13 cellular contexts compared by ENCODE assay signal in the genomic region with DNA sequence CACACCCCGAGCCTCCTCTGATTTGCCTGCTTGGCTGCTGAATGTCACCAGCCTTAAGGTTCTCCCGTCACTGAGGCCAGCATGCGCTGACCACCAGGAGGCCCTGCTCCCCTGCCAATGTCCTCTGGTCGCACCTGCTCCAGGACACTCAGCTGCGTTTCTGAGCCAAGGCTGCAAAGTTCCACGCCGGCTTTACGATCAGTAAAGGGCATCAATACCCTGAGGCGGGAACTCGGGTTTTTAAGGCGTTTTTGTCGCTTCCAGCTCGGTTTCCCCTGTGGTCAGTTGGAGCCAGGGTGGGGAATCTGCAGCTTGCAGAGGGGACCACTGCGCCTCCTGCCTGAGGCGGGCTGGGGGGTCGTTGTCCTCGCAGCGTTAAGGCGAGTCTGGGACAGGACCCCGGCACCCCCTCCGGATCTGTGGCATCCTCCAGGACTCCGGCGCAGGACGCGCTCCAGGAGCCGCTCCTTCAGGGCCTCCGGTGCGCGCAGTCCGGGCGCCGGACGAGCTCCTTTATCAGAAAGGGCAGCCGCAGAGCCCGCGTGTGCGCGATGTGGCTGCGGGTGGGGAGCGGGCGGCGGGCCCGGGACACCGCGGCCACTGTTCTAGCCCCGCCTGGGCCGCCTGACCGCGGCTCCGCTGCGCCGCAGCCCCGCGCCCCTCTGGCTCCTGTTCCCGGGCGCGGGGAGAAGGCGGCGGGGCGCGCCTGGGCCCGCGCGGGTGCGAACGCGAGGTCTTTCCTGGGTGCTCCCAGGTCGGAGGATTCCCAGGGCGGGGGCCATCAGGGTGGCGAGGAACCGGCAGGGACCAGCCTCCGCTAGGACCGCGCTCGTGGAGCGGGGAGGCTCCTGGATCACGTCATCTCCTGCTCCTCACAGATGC. TPM values are rescaled to one million over a fixed set of nuclear protein-coding genes. Genes with fewer than 3 reads are reported as not detected.
A peak's percentile ranks its signal among the peaks of the same experiment; 100 is the strongest.
DNase-seq lines count a peak whose midpoint lies in the region; ATAC-seq and TF ChIP-seq lines count a peak whose summit lies in the region.
"Had no signal": no experiment of that assay in that cellular context is flagged by ENCODE, and none has a peak within 500 bp of the region (broad histone marks: within the 10 kb centered on the region; RNA-seq: fewer than 3 reads in every experiment).

No MANE protein-coding gene starts in this region.

- H3K36me3 Mint-ChIP-seq in endodermal cell (ENCODE audit: low read depth) (no peaks in the 10 kb centered on the region), nephron (ENCODE audit: low read depth) (no peaks in the 10 kb centered on the region)

- no peaks in the 10 kb centered on the region for H3K36me3 ChIP-seq in H7 (replicated peaks; ENCODE audit: control insufficient read depth, insufficient read depth, low read length)
- H3K36me3 ChIP-seq in endodermal cell (ENCODE audit: control insufficient read depth, insufficient read depth, low read length): no peaks in the 10 kb centered on the region
- H3K36me3 ChIP-seq: thoracic aorta had no signal

- H3K27me3 ChIP-seq in H7 (ENCODE audit: control insufficient read depth, insufficient read depth, low read length) (peaks cover 20% of the 10 kb centered on the region), endodermal cell (ENCODE audit: control insufficient read depth, insufficient read depth, low read length, poor library complexity, severe bottlenecking) (peaks cover 59% of the 10 kb centered on the region)

- H3K4me1 Mint-ChIP-seq in endodermal cell (no peaks in the 10 kb centered on the region), nephron (peaks cover 15% of the 10 kb centered on the region)

- 7 to 9% methylated on average over 40 to 77 of the region's 77 CpGs for WGBS in endodermal cell (ENCODE audit: insufficient coverage in 1 of 2, insufficient read length in 1 of 2), 2 experiments

- H3K9me3 ChIP-seq in endodermal cell (ENCODE audit: control insufficient read depth, low read length): no peaks in the 10 kb centered on the region
- H3K9me3 ChIP-seq: thoracic aorta had no signal

- H3K4me1 ChIP-seq in endodermal cell (ENCODE audit: control insufficient read depth, insufficient read depth, low read length): no peaks in the 10 kb centered on the region

- no peak overlapping the region for H3K27ac Mint-ChIP-seq in endodermal cell
- no peak overlapping the region for H3K27ac Mint-ChIP-seq in nephron

- ATAC-seq in GM18867 (IDR thresholded peaks at IDR 0.05; ENCODE audit: unreplicated experiment) (no peak), GM19455 (IDR thresholded peaks at IDR 0.05; ENCODE audit: unreplicated experiment) (no peak), left ventricle myocardium superior (no peak)
- ATAC-seq: left lobe of liver had no signal

- intact Hi-C loops in left ventricle myocardium superior (cut with micrococcal nuclease): no loop called here

- H3K9ac ChIP-seq in endodermal cell (ENCODE audit: extremely low read depth, low read length, poor library complexity, severe bottlenecking): no peak overlapping the region

- H3K27ac ChIP-seq in 22Rv1: no peak overlapping the region
- no peak overlapping the region for H3K27ac ChIP-seq in endodermal cell (ENCODE audit: low read depth, low read length)
- H3K27ac ChIP-seq: thoracic aorta had no signal

- TF ChIP-seq CTCF in 22Rv1 (IDR thresholded peaks at IDR 0.05) (0 out of 2 replicates have a peak, but pooled peaks have one; percentile 8), endodermal cell (conservative IDR thresholded peaks at IDR 0.05) (peak; percentile 70), nephron (IDR thresholded peaks at IDR 0.05; ENCODE audit: unreplicated experiment in 3 of 3) (peak in 2 of 3 experiments; percentile 26 to 35)

- H3K27me3 Mint-ChIP-seq in endodermal cell (ENCODE audit: insufficient read depth) (peaks cover 59% of the 10 kb centered on the region), nephron (ENCODE audit: low read depth) (peaks cover 72% of the 10 kb centered on the region)

- peak overlapping the region; percentile 37 for H3K4me3 ChIP-seq in H7 (ENCODE audit: insufficient read depth, low read depth, low read length)
- peak overlapping the region; percentile 62 for H3K4me3 ChIP-seq in endodermal cell (ENCODE audit: low read length)
- H3K4me3 ChIP-seq: thoracic aorta had no signal

- H3K4me3 Mint-ChIP-seq in endodermal cell (peak overlapping the region; percentile 33), nephron (peak overlapping the region in 2 of 3 experiments; percentile 26 to 62)

- DNase-seq in H7: peak; percentile 82
- DNase-seq in endodermal cell: peak; percentile 74
- DNase-seq in stimulated activated CD4-positive, alpha-beta T cell treated with anti-CD3 and anti-CD28 coated beads, Interleukin-15, amount 100 ng/mL, for 24 hours: no peak
- DNase-seq in left ventricle myocardium superior: no peak
- DNase-seq: activated CD8-positive, alpha-beta memory T cell treated with anti-CD3 and anti-CD28 coated beads, Interleukin-2, amount 50 U/mL, for 48 hours had no signal

- H3K9me3 Mint-ChIP-seq in endodermal cell (no peaks in the 10 kb centered on the region), nephron (no peaks in the 10 kb centered on the region)

RNA-seq across cellular contexts. Expression of a gene that starts 24.2 kb away (rescaled TPM):
- 7.2 and 13.8 TPM in 2 replicates for total RNA-seq in H7 (2014; rRNA removed; shearing (Covaris generic))
- total RNA-seq in endodermal cell (1 to 10 TPM; 6.9 to 7.9 TPM), left ventricle myocardium superior (8.0 TPM)
- polyA plus RNA-seq in endodermal cell (2013, experiment 1 of 2): 5.0 TPM
- polyA plus RNA-seq in endodermal cell (2013, experiment 2 of 2): 5.1 TPM
- total RNA-seq: H4, OCI-LY7 had no signal

Comparison
In these comparisons a context has a peak if more than half of its experiments do, and no peak if none do; other contexts are left out.
1. CTCF ChIP-seq: peak in every context shown above with its lines; median percentile 70 in endodermal cell; 30 in nephron; 8 in 22Rv1.
2. DNase-seq: peak in H7 (single experiment) and endodermal cell (single experiment); none in stimulated activated CD4-positive, alpha-beta T cell treated with anti-CD3 and anti-CD28 coated beads, Interleukin-15, amount 100 ng/mL, for 24 hours (single experiment) and left ventricle myocardium superior (single experiment).